Comparison of ENCODE assay signal across 1 cellular context in the genomic region with DNA sequence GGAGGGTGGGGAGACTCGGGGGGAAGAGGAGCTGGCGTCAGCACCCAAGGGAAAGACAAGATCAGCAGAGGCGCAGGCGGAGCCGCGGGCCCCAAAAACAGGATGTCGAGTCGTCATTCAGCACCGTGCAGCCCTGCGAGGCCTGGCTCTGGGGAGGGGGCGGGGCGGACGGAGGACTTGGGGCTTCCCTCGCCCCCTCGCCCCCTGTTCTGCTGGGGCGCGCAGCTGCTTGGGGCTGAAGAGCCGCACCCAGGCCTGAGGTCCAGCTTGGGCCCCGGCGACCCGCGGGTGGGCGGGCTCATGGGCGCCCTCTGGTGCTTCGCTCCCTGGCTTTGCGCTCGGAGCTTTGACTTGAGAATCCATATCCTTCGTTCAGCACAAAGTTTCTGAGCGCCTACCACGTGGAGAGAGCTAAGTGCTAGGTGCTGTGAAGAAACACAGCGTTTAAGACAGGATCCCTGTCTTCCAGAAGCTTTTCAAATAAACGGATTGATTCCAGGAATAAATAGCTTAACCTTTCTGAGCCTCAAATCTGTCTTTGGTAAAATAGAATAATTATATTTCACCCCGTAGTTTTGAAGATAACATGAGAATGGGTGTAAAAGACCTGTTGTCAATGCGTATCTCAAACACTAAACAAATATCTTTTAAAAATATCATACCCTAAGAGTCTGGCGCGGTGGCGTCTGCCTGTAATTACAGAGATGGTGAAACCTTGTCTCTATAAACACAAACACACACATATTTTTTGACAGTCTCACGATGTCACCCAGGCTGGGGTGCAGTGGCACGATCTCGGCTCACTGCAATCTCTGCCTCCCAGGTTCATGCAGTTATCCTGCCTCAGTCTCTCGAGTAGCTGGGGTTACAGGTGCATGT.
TF ChIP-seq lines count a peak whose summit lies in the region.

No MANE protein-coding gene starts in this region.

TF ChIP-seq in HepG2, 621 proteins besides CTCF, POLR2A, EP300 and RAD21 (continued from another document and continues in another):
- no peak for TF ChIP-seq ZBTB40 (IDR thresholded peaks at IDR 0.05)
- no peak for TF ChIP-seq ZBTB40 (CRISPR knock-in tag; IDR thresholded peaks at IDR 0.05)
- no peak for TF ChIP-seq ZNF251 (CRISPR knock-in tag; IDR thresholded peaks at IDR 0.05)
- TF ChIP-seq ZKSCAN1 (IDR thresholded peaks at IDR 0.05; ENCODE audit: low read length): no peak
- TF ChIP-seq HDAC1 (CRISPR knock-in tag; IDR thresholded peaks at IDR 0.05): peak; percentile 77
- TF ChIP-seq HOXA9 (CRISPR knock-in tag; IDR thresholded peaks at IDR 0.05; ENCODE audit: borderline replicate concordance): no peak
- TF ChIP-seq RXRB (CRISPR knock-in tag; IDR thresholded peaks at IDR 0.05; ENCODE audit: borderline replicate concordance): peak; percentile 24; the same call in 1 of the 2 replicates
- no peak; the same call in 1 of the 2 replicates for TF ChIP-seq ZNF460 (CRISPR knock-in tag; IDR thresholded peaks at IDR 0.05; ENCODE audit: borderline replicate concordance)
- no peak for TF ChIP-seq RFXANK (CRISPR knock-in tag; IDR thresholded peaks at IDR 0.05)
- TF ChIP-seq ZNF737 (CRISPR knock-in tag; IDR thresholded peaks at IDR 0.05; ENCODE audit: borderline replicate concordance): no peak
- TF ChIP-seq, protein P1, sequence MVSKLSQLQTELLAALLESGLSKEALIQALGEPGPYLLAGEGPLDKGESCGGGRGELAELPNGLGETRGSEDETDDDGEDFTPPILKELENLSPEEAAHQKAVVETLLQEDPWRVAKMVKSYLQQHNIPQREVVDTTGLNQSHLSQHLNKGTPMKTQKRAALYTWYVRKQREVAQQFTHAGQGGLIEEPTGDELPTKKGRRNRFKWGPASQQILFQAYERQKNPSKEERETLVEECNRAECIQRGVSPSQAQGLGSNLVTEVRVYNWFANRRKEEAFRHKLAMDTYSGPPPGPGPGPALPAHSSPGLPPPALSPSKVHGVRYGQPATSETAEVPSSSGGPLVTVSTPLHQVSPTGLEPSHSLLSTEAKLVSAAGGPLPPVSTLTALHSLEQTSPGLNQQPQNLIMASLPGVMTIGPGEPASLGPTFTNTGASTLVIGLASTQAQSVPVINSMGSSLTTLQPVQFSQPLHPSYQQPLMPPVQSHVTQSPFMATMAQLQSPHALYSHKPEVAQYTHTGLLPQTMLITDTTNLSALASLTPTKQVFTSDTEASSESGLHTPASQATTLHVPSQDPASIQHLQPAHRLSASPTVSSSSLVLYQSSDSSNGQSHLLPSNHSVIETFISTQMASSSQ (IDR thresholded peaks at IDR 0.05; ENCODE audit: low read depth): no peak
- TF ChIP-seq, protein P1 (CRISPR knock-in tag; IDR thresholded peaks at IDR 0.05; ENCODE audit: borderline replicate concordance): no peak
- TF ChIP-seq AFF4 (CRISPR knock-in tag; IDR thresholded peaks at IDR 0.05): no peak
- TF ChIP-seq ZBTB42 (CRISPR knock-in tag; IDR thresholded peaks at IDR 0.05): no peak
- peak; percentile 45; the same call in 1 of the 2 replicates for TF ChIP-seq ZNF710 (CRISPR knock-in tag; IDR thresholded peaks at IDR 0.05; ENCODE audit: borderline replicate concordance)
- TF ChIP-seq HNRNPH1 (optimal IDR thresholded peaks at IDR 0.05; ENCODE audit: low read depth, low read length): no peak
- TF ChIP-seq ZNF446 (CRISPR knock-in tag; IDR thresholded peaks at IDR 0.05): no peak
- no peak for TF ChIP-seq GTF3A (CRISPR knock-in tag; conservative IDR thresholded peaks at IDR 0.05)
- no peak for TF ChIP-seq ZNF136 (CRISPR knock-in tag; IDR thresholded peaks at IDR 0.05; ENCODE audit: low read depth)
- peak; percentile 73; the same call in 1 of the 2 replicates for TF ChIP-seq ZNF788 (CRISPR knock-in tag; IDR thresholded peaks at IDR 0.05; ENCODE audit: borderline replicate concordance)
- TF ChIP-seq NFYC (CRISPR knock-in tag; IDR thresholded peaks at IDR 0.05): peak; percentile 34; the same call in 1 of the 2 replicates
- TF ChIP-seq, protein P2, sequence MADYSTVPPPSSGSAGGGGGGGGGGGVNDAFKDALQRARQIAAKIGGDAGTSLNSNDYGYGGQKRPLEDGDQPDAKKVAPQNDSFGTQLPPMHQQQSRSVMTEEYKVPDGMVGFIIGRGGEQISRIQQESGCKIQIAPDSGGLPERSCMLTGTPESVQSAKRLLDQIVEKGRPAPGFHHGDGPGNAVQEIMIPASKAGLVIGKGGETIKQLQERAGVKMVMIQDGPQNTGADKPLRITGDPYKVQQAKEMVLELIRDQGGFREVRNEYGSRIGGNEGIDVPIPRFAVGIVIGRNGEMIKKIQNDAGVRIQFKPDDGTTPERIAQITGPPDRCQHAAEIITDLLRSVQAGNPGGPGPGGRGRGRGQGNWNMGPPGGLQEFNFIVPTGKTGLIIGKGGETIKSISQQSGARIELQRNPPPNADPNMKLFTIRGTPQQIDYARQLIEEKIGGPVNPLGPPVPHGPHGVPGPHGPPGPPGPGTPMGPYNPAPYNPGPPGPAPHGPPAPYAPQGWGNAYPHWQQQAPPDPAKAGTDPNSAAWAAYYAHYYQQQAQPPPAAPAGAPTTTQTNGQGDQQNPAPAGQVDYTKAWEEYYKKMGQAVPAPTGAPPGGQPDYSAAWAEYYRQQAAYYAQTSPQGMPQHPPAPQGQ (CRISPR knock-in tag; IDR thresholded peaks at IDR 0.05; ENCODE audit: borderline replicate concordance): no peak
- no peak for TF ChIP-seq HHEX (CRISPR knock-in tag; IDR thresholded peaks at IDR 0.05)
- peak; percentile 80; the same call in 1 of the 2 replicates for TF ChIP-seq SIN3A (IDR thresholded peaks at IDR 0.05; ENCODE audit: borderline replicate concordance, low read depth, low read length)
- TF ChIP-seq ZNF354B (CRISPR knock-in tag; IDR thresholded peaks at IDR 0.05): no peak
- no peak for TF ChIP-seq ZEB1 (IDR thresholded peaks at IDR 0.05; ENCODE audit: insufficient replicate concordance, low read depth)
- TF ChIP-seq SIX1 (CRISPR knock-in tag; IDR thresholded peaks at IDR 0.05; ENCODE audit: borderline replicate concordance): no peak
- TF ChIP-seq LCORL (IDR thresholded peaks at IDR 0.05): no peak
- no peak for TF ChIP-seq LCORL (CRISPR knock-in tag; IDR thresholded peaks at IDR 0.05)
- no peak for TF ChIP-seq HOMEZ (CRISPR knock-in tag; IDR thresholded peaks at IDR 0.05; ENCODE audit: low read depth)
